Comparison of ENCODE assay signal across 33 cellular contexts in the genomic region with DNA sequence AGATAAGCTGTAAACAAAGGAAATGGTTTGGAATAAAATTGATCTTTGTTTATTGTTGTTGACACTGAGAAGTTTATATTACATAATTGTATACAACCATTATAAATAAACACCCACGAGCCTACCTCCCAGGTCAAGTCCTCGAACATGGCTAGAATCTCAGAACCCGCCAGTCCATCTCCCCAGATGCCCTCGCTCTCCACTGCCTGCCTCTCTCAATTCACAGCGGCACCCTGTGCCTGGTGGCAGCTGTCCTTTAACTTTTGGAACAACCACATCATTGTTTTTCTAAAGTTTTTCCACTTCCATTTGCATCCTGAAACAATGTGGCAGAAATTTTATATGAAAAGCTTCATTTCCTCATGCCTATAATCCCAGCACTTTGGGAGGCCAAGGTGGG. TPM values are rescaled to one million over a fixed set of nuclear protein-coding genes. Genes with fewer than 3 reads are reported as not detected.
"Had no signal": no experiment of that assay in that cellular context is flagged by ENCODE, and none has a peak within 500 bp of the region (broad histone marks: within the 10 kb centered on the region; RNA-seq: fewer than 3 reads in every experiment).

No MANE protein-coding gene starts in this region.

- H3K27ac Mint-ChIP-seq: dendritic cell treated with granulocyte-macrophage colony-stimulating factor and Interleukin-4, amounts not matched to agents 40 ng/mL and 50 ng/mL, for 4 days; endodermal cell; naive thymus-derived CD4-positive, alpha-beta T cell; stimulated activated naive B cell treated with anti-CD40 and anti-IgM and Interleukin-4, amounts not matched to agents 10 μg/mL and 1 μg/mL and 100 μg/mL, for 72 hours; stimulated activated naive CD8-positive, alpha-beta T cell treated with anti-CD3 and anti-CD28 coated beads, Interleukin-15, Interleukin-2, amounts not matched to agents 100 ng/mL and 50 ng/mL, for 24 hours had no signal

- H3K36me3 ChIP-seq: colonic mucosa, gastrocnemius medialis, heart left ventricle, prostate gland, suprapubic skin, transverse colon, vagina had no signal

- H3K27me3 ChIP-seq: colonic mucosa, gastrocnemius medialis, hepatocyte, transverse colon, vagina had no signal

- ATAC-seq: esophagus mucosa; heart left ventricle; left lobe of liver; naive thymus-derived CD4-positive, alpha-beta T cell; right cardiac atrium; stimulated activated naive B cell treated with anti-CD40 and anti-IgM and Interleukin-4, amounts not matched to agents 10 μg/mL and 1 μg/mL and 100 μg/mL, for 72 hours had no signal

- H3K4me3 Mint-ChIP-seq: dendritic cell treated with granulocyte-macrophage colony-stimulating factor and Interleukin-4, amounts not matched to agents 40 ng/mL and 50 ng/mL, for 4 days; endodermal cell; naive thymus-derived CD4-positive, alpha-beta T cell; neural crest cell; stimulated activated naive B cell treated with anti-CD40 and anti-IgM and Interleukin-4, amounts not matched to agents 10 μg/mL and 1 μg/mL and 100 μg/mL, for 72 hours; stimulated activated naive CD8-positive, alpha-beta T cell treated with anti-CD3 and anti-CD28 coated beads, Interleukin-15, Interleukin-2, amounts not matched to agents 100 ng/mL and 50 ng/mL, for 24 hours had no signal

- DNase-seq: colonic mucosa; effector CD8-positive, alpha-beta T cell; foreskin fibroblast; gastrocnemius medialis; kidney; mesenchymal stem cell; midbrain; naive thymus-derived CD4-positive, alpha-beta T cell; right cardiac atrium; stimulated activated CD4-positive, alpha-beta T cell treated with anti-CD3 and anti-CD28 coated beads, Interleukin-15, amount 100 ng/mL, for 24 hours; stimulated activated CD4-positive, alpha-beta T cell treated with anti-CD3 and anti-CD28 coated beads, Interleukin-2, amount 100 ng/mL, for 48 hours; stimulated activated naive B cell treated with anti-CD40 and anti-IgM and Interleukin-4, amounts not matched to agents 10 μg/mL and 1 μg/mL and 100 μg/mL, for 72 hours had no signal

- FAIRE-seq: kidney had no signal

- H3K9me3 Mint-ChIP-seq: dendritic cell treated with granulocyte-macrophage colony-stimulating factor and Interleukin-4, amounts not matched to agents 40 ng/mL and 50 ng/mL, for 4 days had no signal

- H3K4me1 Mint-ChIP-seq: stimulated activated naive B cell treated with anti-CD40 and anti-IgM and Interleukin-4, amounts not matched to agents 10 μg/mL and 1 μg/mL and 100 μg/mL, for 72 hours had no signal

- H3K4me3 ChIP-seq: colonic mucosa, gastrocnemius medialis, heart left ventricle, hepatocyte, lung, prostate gland, skin epidermis, suprapubic skin, transverse colon, vagina had no signal

- H3K36me3 Mint-ChIP-seq: naive thymus-derived CD4-positive, alpha-beta T cell; stimulated activated naive B cell treated with anti-CD40 and anti-IgM and Interleukin-4, amounts not matched to agents 10 μg/mL and 1 μg/mL and 100 μg/mL, for 72 hours had no signal

- H3K27ac ChIP-seq: colonic mucosa, epithelial cell of prostate, heart left ventricle, hepatocyte, parathyroid adenoma, prostate gland, skin epidermis, suprapubic skin, transverse colon, vagina had no signal

RNA-seq across cellular contexts. Expression of gene OTOS, which starts 52.2 kb away (rescaled TPM):
- total RNA-seq: chondrocyte; colonic mucosa; endodermal cell; esophagus mucosa; gastrocnemius medialis; left lobe of liver; liver; lung; mucosa of gallbladder; naive thymus-derived CD4-positive, alpha-beta T cell; neural crest cell; osteoblast; prostate gland; right cardiac atrium; suprapubic skin; transverse colon; ureter; vagina had no signal
- polyA plus RNA-seq: heart left ventricle; hepatocyte; liver; lung; naive thymus-derived CD4-positive, alpha-beta T cell; right cardiac atrium had no signal
